Comparison of ENCODE assay signal across 10 cellular contexts in the genomic region with DNA sequence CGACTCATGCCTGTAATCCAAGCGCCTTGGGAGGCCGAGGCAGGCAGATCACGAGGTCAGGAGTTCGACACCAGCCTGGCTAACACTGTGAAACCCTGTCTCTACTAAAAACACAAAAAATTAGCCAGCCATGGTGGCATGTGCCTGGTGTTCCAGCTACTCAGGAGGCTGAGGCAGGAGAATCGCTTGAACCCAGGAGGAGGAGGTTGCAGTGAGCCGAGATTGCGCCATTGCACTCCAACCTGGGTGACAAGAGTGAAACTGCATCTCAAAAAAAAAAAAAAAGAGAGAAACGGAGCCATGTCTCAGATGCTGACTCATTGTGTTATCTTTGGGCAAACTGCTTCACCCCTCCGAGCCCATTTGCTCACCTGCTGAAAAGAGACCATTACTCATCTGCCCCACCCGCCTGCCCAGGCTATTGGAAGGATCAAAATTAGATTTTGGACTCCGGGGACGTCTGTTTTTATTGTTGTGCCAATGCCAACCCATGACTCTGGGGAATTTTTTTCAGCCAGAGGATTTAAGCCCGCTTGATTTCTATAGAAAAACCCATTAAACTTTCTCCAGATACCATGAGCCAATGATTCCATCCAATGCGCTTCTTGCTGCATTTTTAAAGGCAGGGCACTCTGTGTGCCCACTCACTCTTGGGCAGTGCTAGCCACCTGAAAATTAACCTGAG. TPM values are rescaled to one million over a fixed set of nuclear protein-coding genes. Genes with fewer than 3 reads are reported as not detected.
DNase-seq lines count a peak whose midpoint lies in the region; ATAC-seq and TF ChIP-seq lines count a peak whose summit lies in the region.
"Had no signal": no experiment of that assay in that cellular context is flagged by ENCODE, and none has a peak within 500 bp of the region (broad histone marks: within the 10 kb centered on the region; RNA-seq: fewer than 3 reads in every experiment).

No MANE protein-coding gene starts in this region.

- no peaks in the 10 kb centered on the region for H3K79me2 ChIP-seq in PC-9 (ENCODE audit: low read depth)

- peaks cover 33% of the 10 kb centered on the region for H3K4me1 ChIP-seq in PC-9 (replicated peaks; ENCODE audit: insufficient read depth)

- H3F3A ChIP-seq in PC-9 (ENCODE audit: insufficient read depth, low read depth), result peaks cover 16% of the 10 kb centered on the region

- no peak overlapping the region for H3K4me3 Mint-ChIP-seq in naive thymus-derived CD8-positive, alpha-beta T cell
- H3K4me3 Mint-ChIP-seq: brain, memory B cell had no signal

- H3K4me1 Mint-ChIP-seq in naive thymus-derived CD8-positive, alpha-beta T cell, result peaks cover 0 to 3% (median 0%) of the 10 kb centered on the region in 4 donors
- H3K4me1 Mint-ChIP-seq: brain had no signal

- intact Hi-C loops in PC-9 (cut with micrococcal nuclease; ENCODE audit: unreplicated experiment), result loop anchor here (1.0 to 2.0 kb wide), 4 partner anchors 13 to 89 kb away; no protein-coding TSS in a partner anchor

- H3K27ac ChIP-seq in PC-9, result peak overlapping the region; percentile 95

- no peaks in the 10 kb centered on the region for H3K27me3 Mint-ChIP-seq in naive thymus-derived CD8-positive, alpha-beta T cell

- no peaks in the 10 kb centered on the region for H3K9me3 ChIP-seq in PC-9 (ENCODE audit: insufficient read depth, low read depth)

- H3K36me3 ChIP-seq in PC-9 (ENCODE audit: low read depth), result no peaks in the 10 kb centered on the region

- no peak for TF ChIP-seq CTCF in PC-9 (conservative IDR thresholded peaks at IDR 0.05)
- no peak for TF ChIP-seq CTCF in fibroblast of villous mesenchyme (IDR thresholded peaks at IDR 0.05; ENCODE audit: insufficient read depth, low read depth, low read length)

- no peaks in the 10 kb centered on the region; the same call in 1 of the 2 replicates for H3K9me2 ChIP-seq in PC-9 (ENCODE audit: insufficient read depth)

- ATAC-seq in GM19023 (IDR thresholded peaks at IDR 0.05; ENCODE audit: unreplicated experiment) (no peak), HG02571 (IDR thresholded peaks at IDR 0.05; ENCODE audit: unreplicated experiment) (no peak)
- ATAC-seq in naive thymus-derived CD8-positive, alpha-beta T cell, result no peak

- peak; percentile 1 to 7 for DNase-seq in stimulated activated CD4-positive, alpha-beta T cell treated with anti-CD3 and anti-CD28 coated beads, Interleukin-15, amount 100 ng/mL, for 48 hours (ENCODE audit: low read depth in 2 of 2)
- DNase-seq in stimulated activated CD4-positive, alpha-beta T cell treated with anti-CD3 and anti-CD28 coated beads, Interleukin-4, amount 100 ng/mL, for 1 hour, result no peak
- peak; percentile 89 to 96 for DNase-seq in PC-9
- peak; percentile 17 for DNase-seq in fibroblast of villous mesenchyme (ENCODE audit: low read depth)
- no peak for DNase-seq in cerebellar cortex (ENCODE audit: low spot score)
- DNase-seq in naive thymus-derived CD8-positive, alpha-beta T cell, result no peak

- no peaks in the 10 kb centered on the region for H3K36me3 Mint-ChIP-seq in naive thymus-derived CD8-positive, alpha-beta T cell
- H3K36me3 Mint-ChIP-seq: brain, memory B cell had no signal

- peak overlapping the region in 3 of 10 donors; percentile 52 to 93 (median 67) for H3K27ac Mint-ChIP-seq in naive thymus-derived CD8-positive, alpha-beta T cell
- H3K27ac Mint-ChIP-seq: memory B cell had no signal

- H2AFZ ChIP-seq in PC-9, result peak overlapping the region; percentile 13; the same call in 1 of the 2 replicates

- POLR2A ChIA-PET in PC-9 (lab: Charles Lee; ENCODE audit: unreplicated experiment), result interaction anchor here (0.7 kb wide), 1 partner anchor 99 kb away, joined by 35 read pairs; no protein-coding TSS in a partner anchor
- POLR2A ChIA-PET in naive thymus-derived CD8-positive, alpha-beta T cell (lab: Charles Lee), result interaction anchor here (0.7 kb wide), 1 partner anchor 8 kb away, joined by 3 read pairs; no protein-coding TSS in a partner anchor

- H3K27me3 ChIP-seq in PC-9 (ENCODE audit: insufficient read depth, low read depth), result no peaks in the 10 kb centered on the region

- H3K4me2 ChIP-seq in PC-9, result peak overlapping the region; percentile 66

- no TSS peak for BruUV-seq in PC-9 (replicated peaks; lab: Mats Ljungman, UMichigan)

- H4K20me1 ChIP-seq in PC-9 (ENCODE audit: insufficient read depth), result no peaks in the 10 kb centered on the region

- CTCF ChIA-PET in PC-9 (lab: Charles Lee), result interaction anchor here (0.7 kb wide), 1 partner anchor 1259 kb away, joined by 10 read pairs; the partner anchor contains the start of gene NYAP1

- no peaks in the 10 kb centered on the region for H3K9me3 Mint-ChIP-seq in naive thymus-derived CD8-positive, alpha-beta T cell
- H3K9me3 Mint-ChIP-seq: brain, memory B cell had no signal

- H3K4me3 ChIP-seq in PC-9, result peak overlapping the region; percentile 15; the same call in 1 of the 2 replicates
- no peak overlapping the region for H3K4me3 ChIP-seq in fibroblast of villous mesenchyme (ENCODE audit: low read depth, low read length)

RNA-seq across cellular contexts. Expression of gene KPNA7, which starts 16.5 kb away (rescaled TPM):
- 3.6 and 4.2 TPM in 2 replicates for total RNA-seq in PC-9 (2021)
- not detected in 2 replicates for total RNA-seq in fibroblast of villous mesenchyme
- total RNA-seq in naive thymus-derived CD8-positive, alpha-beta T cell, result 1 to 10 TPM; 1.5 to 1.7 TPM
- not detected for polyA plus RNA-seq in naive thymus-derived CD8-positive, alpha-beta T cell

RNA-seq across cellular contexts. Expression of gene MYH16, which starts 48.2 kb away (rescaled TPM):
- 11.7 and 18.0 TPM in 2 replicates for total RNA-seq in PC-9 (2021)
- total RNA-seq in fibroblast of villous mesenchyme, result not detected in 2 replicates
- total RNA-seq in naive thymus-derived CD8-positive, alpha-beta T cell, result not detected
- polyA plus RNA-seq in naive thymus-derived CD8-positive, alpha-beta T cell, result not detected

Comparison
In these comparisons a context has a peak if more than half of its experiments do, and no peak if none do; other contexts are left out.
1. DNase-seq: peak in stimulated activated CD4-positive, alpha-beta T cell treated with anti-CD3 and anti-CD28 coated beads, Interleukin-15, amount 100 ng/mL, for 48 hours (2 of 2), PC-9 (2 of 2) and fibroblast of villous mesenchyme (single experiment); none in stimulated activated CD4-positive, alpha-beta T cell treated with anti-CD3 and anti-CD28 coated beads, Interleukin-4, amount 100 ng/mL, for 1 hour (single experiment), cerebellar cortex (single experiment) and naive thymus-derived CD8-positive, alpha-beta T cell (0 of 10).
2. RNA of gene MYH16, which starts 48.2 kb away (total RNA-seq): 11.7 to 18.0 TPM in PC-9; not detected in naive thymus-derived CD8-positive, alpha-beta T cell and not detected in fibroblast of villous mesenchyme; every median in the first group is over 10 times any median in the second.